ENCODE assay signal across 32 cellular contexts in the genomic region with DNA sequence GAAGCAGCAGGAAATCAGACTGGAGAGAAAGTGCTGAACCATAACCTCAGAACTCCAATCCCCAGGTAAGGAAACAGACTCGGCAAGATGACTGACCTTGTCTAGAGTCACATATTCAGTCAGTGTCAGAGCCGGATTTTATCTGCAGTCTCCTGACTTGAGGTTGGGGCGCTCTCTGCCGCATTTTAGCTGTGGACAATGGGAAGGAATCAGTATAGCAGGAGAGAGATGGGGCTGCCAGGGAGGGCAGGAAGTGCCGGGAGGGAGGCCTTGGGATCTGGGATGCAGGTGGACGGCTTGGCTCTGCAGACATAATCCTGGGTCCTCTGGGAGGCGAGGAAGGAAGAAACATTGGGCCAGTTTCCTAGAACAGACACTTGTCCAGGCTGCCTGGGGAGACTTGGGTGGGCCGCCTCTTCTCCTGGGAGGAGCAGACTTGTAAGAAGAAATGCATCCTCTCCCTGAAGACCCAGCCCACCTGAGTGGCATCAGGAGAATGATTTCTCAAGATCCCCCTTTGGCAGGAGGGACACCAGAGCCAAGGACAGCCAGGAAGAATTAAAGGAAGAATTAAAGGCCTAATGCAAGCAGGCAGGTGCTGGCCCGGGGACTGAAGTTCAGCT. TPM values are rescaled to one million over a fixed set of nuclear protein-coding genes. Genes with fewer than 3 reads are reported as not detected.
A peak's percentile ranks its signal among the peaks of the same experiment; 100 is the strongest.
DNase-seq lines count a peak whose midpoint lies in the region; ATAC-seq and TF ChIP-seq lines count a peak whose summit lies in the region.
"Had no signal": no experiment of that assay in that cellular context is flagged by ENCODE, and none has a peak within 500 bp of the region (broad histone marks: within the 10 kb centered on the region; RNA-seq: fewer than 3 reads in every experiment).

No MANE protein-coding gene starts in this region.

- no peak overlapping the region for H2AFZ ChIP-seq in OCI-LY1 (ENCODE audit: low read length)

- H3K4me1 Mint-ChIP-seq in endodermal cell, result no peaks in the 10 kb centered on the region
- H3K4me1 Mint-ChIP-seq: CD8-positive, alpha-beta memory T cell; IgD-negative memory B cell had no signal

- no peak overlapping the region for H3K27ac Mint-ChIP-seq in endodermal cell
- H3K27ac Mint-ChIP-seq: CD14-positive monocyte; CD8-positive, alpha-beta memory T cell; IgD-negative memory B cell had no signal

- H3K36me3 Mint-ChIP-seq in endodermal cell (ENCODE audit: low read depth), result no peaks in the 10 kb centered on the region
- H3K36me3 Mint-ChIP-seq: CD14-positive monocyte; CD8-positive, alpha-beta memory T cell; IgD-negative memory B cell had no signal

- H3K36me3 ChIP-seq in OCI-LY1 (ENCODE audit: insufficient read depth, low read length), result no peaks in the 10 kb centered on the region
- H3K36me3 ChIP-seq in endodermal cell (ENCODE audit: control insufficient read depth, insufficient read depth, low read length), result no peaks in the 10 kb centered on the region
- H3K36me3 ChIP-seq: BE2C had no signal

- TF ChIP-seq CTCF in OCI-LY1 (IDR thresholded peaks at IDR 0.05; ENCODE audit: low read length) (no peak), endodermal cell (conservative IDR thresholded peaks at IDR 0.05) (no peak)

- H3K4me1 ChIP-seq in OCI-LY1 (ENCODE audit: insufficient read depth, low read length, severe bottlenecking), result peaks cover 47% of the 10 kb centered on the region
- H3K4me1 ChIP-seq in endodermal cell (ENCODE audit: control insufficient read depth, insufficient read depth, low read length), result peaks cover 3% of the 10 kb centered on the region
- H3K4me1 ChIP-seq: BE2C had no signal

- H3K4me3 ChIP-seq in OCI-LY1 (ENCODE audit: low read depth, low read length, poor library complexity, severe bottlenecking), result no peak overlapping the region
- H3K4me3 ChIP-seq in endodermal cell (ENCODE audit: low read length), result no peak overlapping the region
- H3K4me3 ChIP-seq: GM12878, SK-N-MC had no signal

- H3K27ac ChIP-seq in OCI-LY1 (ENCODE audit: low read depth, low read length, poor library complexity, severe bottlenecking), result peak overlapping the region; percentile 48
- no peak overlapping the region for H3K27ac ChIP-seq in endodermal cell (ENCODE audit: low read depth, low read length)
- H3K27ac ChIP-seq: 22Rv1, RWPE1, SK-N-MC had no signal

- H3K4me3 Mint-ChIP-seq in endodermal cell, result no peak overlapping the region
- H3K4me3 Mint-ChIP-seq: CD14-positive monocyte; CD8-positive, alpha-beta memory T cell; IgD-negative memory B cell had no signal

- no peaks in the 10 kb centered on the region for H3F3A ChIP-seq in OCI-LY1 (ENCODE audit: insufficient read depth, low read length)

- 89 to 97% methylated on average over 6 to 9 of the region's 9 CpGs for WGBS in endodermal cell (ENCODE audit: insufficient coverage in 1 of 2, insufficient read length in 1 of 2), 2 experiments

- ATAC-seq in Right ventricle myocardium inferior (no peak), left cardiac atrium (no peak), sciatic nerve (peak; percentile 59), HG02938 (IDR thresholded peaks at IDR 0.05; ENCODE audit: unreplicated experiment) (no peak)
- ATAC-seq: GM12878, HCT116, Panc1 had no signal

- H3K9ac ChIP-seq in OCI-LY1 (ENCODE audit: low read length), result no peak overlapping the region
- H3K9ac ChIP-seq in endodermal cell (ENCODE audit: extremely low read depth, low read length, poor library complexity, severe bottlenecking), result no peak overlapping the region

- intact Hi-C loops in Right ventricle myocardium inferior (cut with DNase I) (no loop called here), left cardiac atrium (cut with DNase I) (no loop called here), sciatic nerve (cut with DNase I) (no loop called here)

- H3K9me3 Mint-ChIP-seq in endodermal cell, result no peaks in the 10 kb centered on the region
- H3K9me3 Mint-ChIP-seq: CD14-positive monocyte; CD8-positive, alpha-beta memory T cell had no signal

- H3K9me2 ChIP-seq in OCI-LY1 (ENCODE audit: low read depth, low read length), result no peaks in the 10 kb centered on the region

- H3K9me3 ChIP-seq in OCI-LY1 (ENCODE audit: low read length), result no peaks in the 10 kb centered on the region
- no peaks in the 10 kb centered on the region for H3K9me3 ChIP-seq in endodermal cell (ENCODE audit: control insufficient read depth, low read length)
- H3K9me3 ChIP-seq: BE2C had no signal

- H3K79me2 ChIP-seq in OCI-LY1 (ENCODE audit: insufficient read depth, low read length), result no peaks in the 10 kb centered on the region

- DNase-seq in Right ventricle myocardium inferior (ENCODE audit: missing footprints), result peak; percentile 72
- no peak for DNase-seq in left cardiac atrium
- peak; percentile 45 for DNase-seq in endodermal cell
- DNase-seq in sciatic nerve (ENCODE audit: low spot score), result no peak
- no peak for DNase-seq in dedifferentiated amniotic fluid mesenchymal stem cell (ENCODE audit: extremely low spot score)
- no peak for DNase-seq in NAMALWA (ENCODE audit: low spot score)
- DNase-seq: ACHN; BE2C; CD8-positive, alpha-beta memory T cell; DMS 273 treated with DMSO at 0.1 percent for 48 hours; DMS79; EL; GDM1; NCI-H1092 treated with DMSO at 0.1 percent for 48 hours; NCI-H1436 treated with DMSO at 0.1 percent for 48 hours; NCI-H187 treated with DMSO at 0.1 percent for 48 hours; NCI-H2107; NCI-H446; NCI-H526; NCI-H82; NK-92 treated with Interleukin-12 subunit alpha and Interleukin-12 subunit beta, amount 100 ng/mL, for 24 hours; SIG-M5 had no signal

- no peak overlapping the region for H3K4me2 ChIP-seq in OCI-LY1 (ENCODE audit: low read length)

- no peaks in the 10 kb centered on the region for H3K27me3 ChIP-seq in OCI-LY1 (ENCODE audit: insufficient read depth, low read length)
- no peaks in the 10 kb centered on the region for H3K27me3 ChIP-seq in endodermal cell (ENCODE audit: control insufficient read depth, insufficient read depth, low read length, poor library complexity, severe bottlenecking)
- H3K27me3 ChIP-seq: BE2C had no signal

- H3K27me3 Mint-ChIP-seq in endodermal cell (ENCODE audit: insufficient read depth), result peaks cover 2% of the 10 kb centered on the region

- H4K20me1 ChIP-seq in OCI-LY1 (ENCODE audit: insufficient read depth, low read length), result no peaks in the 10 kb centered on the region

RNA-seq across cellular contexts. Expression of gene COL15A1, which starts 39.7 kb away (rescaled TPM):
- total RNA-seq in Right ventricle myocardium inferior, result 58.3 TPM
- total RNA-seq in left cardiac atrium, result 10 to 100 TPM; 73.3 to 75.0 TPM
- total RNA-seq in endodermal cell, result under 1 TPM in 1 of 2 donors, not detected in 1; 0.27 TPM
- polyA plus RNA-seq in endodermal cell (2013, experiment 1 of 2), result 0.39 TPM
- 0.33 TPM for polyA plus RNA-seq in endodermal cell (2013, experiment 2 of 2)
- 94.6 TPM for total RNA-seq in sciatic nerve
- total RNA-seq: CD8-positive, alpha-beta memory T cell had no signal

Comparison
In these comparisons a context has a peak if more than half of its experiments do, and no peak if none do; other contexts are left out.
1. DNase-seq: peak in Right ventricle myocardium inferior (single experiment) and endodermal cell (single experiment); none in left cardiac atrium (single experiment), sciatic nerve (single experiment), dedifferentiated amniotic fluid mesenchymal stem cell (single experiment) and NAMALWA (single experiment).
2. RNA of gene COL15A1, which starts 39.7 kb away (total RNA-seq): 94.6 TPM in sciatic nerve (single experiment), 73.3 to 75.0 TPM in left cardiac atrium and 58.3 TPM in Right ventricle myocardium inferior (single experiment); 0.27 TPM in endodermal cell; every median in the first group is over 10 times any median in the second.